ENCODE assay signal across 8 cellular contexts in genomic region chr17:68458260-68459029, GRCh38. TPM values are rescaled to one million over a fixed set of nuclear protein-coding genes. Genes with fewer than 3 reads are reported as not detected.
DNase-seq lines count a peak whose midpoint lies in the region; ATAC-seq, FAIRE-seq and TF ChIP-seq lines count a peak whose summit lies in the region.

No MANE protein-coding gene starts in this region.

- no peaks in the 10 kb centered on the region for H3K27me3 Mint-ChIP-seq in naive B cell

- peak overlapping the region in 5 of 6 donors; percentile 81 to 98 (median 96) for H3K27ac Mint-ChIP-seq in naive B cell

- no peak overlapping the region for H3K27ac ChIP-seq in HL-60 (replicated peaks)

- H3K4me1 ChIP-seq in BE2C: peaks cover 15% of the 10 kb centered on the region

- H3K9me3 Mint-ChIP-seq in naive B cell: no peaks in the 10 kb centered on the region

- TF ChIP-seq CTCF in BE2C (IDR thresholded peaks at IDR 0.05; ENCODE audit: low read depth, low read length): no peak
- no peak for TF ChIP-seq CTCF in HL-60 (IDR thresholded peaks at IDR 0.05; ENCODE audit: insufficient read depth, low read length)
- no peak for TF ChIP-seq CTCF in bronchial epithelial cell (IDR thresholded peaks at IDR 0.05; ENCODE audit: insufficient read depth, low read length, severe bottlenecking)

- ATAC-seq in naive B cell (ENCODE audit: low read depth in 2 of 2): no peak
- ATAC-seq in HG03175 (IDR thresholded peaks at IDR 0.05; ENCODE audit: unreplicated experiment): no peak

- no peak for FAIRE-seq in bronchial epithelial cell (lab: Jason Lieb, UNC)

- DNase-seq in BE2C: no peak
- DNase-seq in HL-60 (ENCODE audit: low read depth in 1 of 2, low spot score in 1 of 2): no peak
- DNase-seq in bronchial epithelial cell (ENCODE audit: low read depth): no peak
- no peak for DNase-seq in naive B cell
- no peak for DNase-seq in GOT3 (lab: John Stamatoyannopoulos, UW)
- DNase-seq in UCSD-AML1 (lab: John Stamatoyannopoulos, UW; ENCODE audit: unreplicated experiment): no peak
- DNase-seq in DMS53 (lab: John Stamatoyannopoulos, UW): no peak

- H3K36me3 ChIP-seq in BE2C: no peaks in the 10 kb centered on the region
- H3K36me3 ChIP-seq in bronchial epithelial cell (ENCODE audit: control insufficient read depth, insufficient read depth, low read length): no peaks in the 10 kb centered on the region

- peaks cover 4% of the 10 kb centered on the region; the same call in 1 of the 2 replicates for H3K27me3 ChIP-seq in BE2C
- no peaks in the 10 kb centered on the region for H3K27me3 ChIP-seq in HL-60 (ENCODE audit: insufficient read depth, poor library complexity, severe bottlenecking)
- H3K27me3 ChIP-seq in bronchial epithelial cell (ENCODE audit: control insufficient read depth, insufficient read depth, low read length): no peaks in the 10 kb centered on the region

- peaks cover 10 to 27% (median 22%) of the 10 kb centered on the region in 3 donors for H3K4me1 Mint-ChIP-seq in naive B cell

- H3K9me3 ChIP-seq in BE2C: no peaks in the 10 kb centered on the region

- no peaks in the 10 kb centered on the region for H3K36me3 Mint-ChIP-seq in naive B cell

- H3K4me3 ChIP-seq in BE2C (ENCODE audit: low read depth, low read length): peak overlapping the region; percentile 57
- peak overlapping the region; percentile 75 for H3K4me3 ChIP-seq in HL-60 (replicated peaks; ENCODE audit: insufficient read depth, low read length)
- H3K4me3 ChIP-seq in bronchial epithelial cell (ENCODE audit: low read depth, low read length): peak overlapping the region; percentile 43

- peak overlapping the region; percentile 80 to 97 (median 90) for H3K4me3 Mint-ChIP-seq in naive B cell

RNA-seq across cellular contexts. Expression of gene WIPI1, which starts 1.1 kb away (rescaled TPM):
- 5.2 TPM for polyA plus RNA-seq in BE2C (2012; ENCODE audit: insufficient read depth, insufficient read length, low read depth)
- total RNA-seq in bronchial epithelial cell: 79.5 and 86.0 TPM in 2 replicates
- polyA plus RNA-seq in naive B cell (ENCODE audit: low read depth in 6 of 6): 1 to 10 TPM in 5 of 6 donors, not detected in 1; 1.4 to 4.6 (median 3.1) TPM

RNA-seq across cellular contexts. Expression of gene PRKAR1A, which starts 53.8 kb away (rescaled TPM):
- 130 TPM for polyA plus RNA-seq in BE2C (2012; ENCODE audit: insufficient read depth, insufficient read length, low read depth)
- total RNA-seq in bronchial epithelial cell: 226 and 248 TPM in 2 replicates
- polyA plus RNA-seq in naive B cell (ENCODE audit: low read depth in 6 of 6): 100 to 1,000 TPM; 183 to 245 (median 212) TPM
